ENCODE assay signal across 8 cellular contexts in the genomic region with DNA sequence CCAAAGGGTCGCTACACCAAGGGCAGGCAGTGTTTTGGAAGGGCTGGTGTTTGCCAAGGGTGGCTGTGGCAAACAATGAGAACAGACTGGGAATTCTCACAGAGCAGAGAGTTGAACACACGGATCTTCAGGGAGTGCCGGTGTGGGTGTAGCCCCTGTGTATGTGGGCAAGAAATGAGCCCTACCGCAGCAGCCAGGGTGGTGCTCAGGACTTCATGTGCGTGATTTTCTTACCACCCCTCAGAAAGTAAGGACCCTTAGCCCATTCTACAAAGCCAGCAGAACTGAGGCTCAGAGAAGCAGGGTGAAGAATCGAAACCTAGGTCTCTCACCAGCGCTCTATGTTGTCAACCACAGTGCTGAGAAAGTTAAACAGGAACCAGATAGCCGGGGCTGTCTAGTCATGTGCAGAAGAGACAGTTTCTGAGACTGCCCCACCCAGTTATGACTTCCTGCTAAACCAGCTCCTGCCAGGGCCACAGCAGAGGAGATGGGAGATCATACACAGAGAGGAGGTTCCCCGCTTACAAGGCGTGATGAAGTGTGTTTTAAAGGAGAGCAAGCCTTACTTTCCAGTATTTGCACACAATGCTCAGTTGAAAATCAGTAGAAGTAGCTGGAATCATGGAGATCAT. TPM values are rescaled to one million over a fixed set of nuclear protein-coding genes. Genes with fewer than 3 reads are reported as not detected.
A peak's percentile ranks its signal among the peaks of the same experiment; 100 is the strongest.
DNase-seq lines count a peak whose midpoint lies in the region; ATAC-seq and TF ChIP-seq lines count a peak whose summit lies in the region.

No MANE protein-coding gene starts in this region.

- H3K4me1 Mint-ChIP-seq in glutamatergic neuron (ENCODE audit: low read depth, unreplicated experiment), result no peaks in the 10 kb centered on the region

- ATAC-seq in GM19351 (IDR thresholded peaks at IDR 0.05; ENCODE audit: unreplicated experiment) (peak; percentile 99), HG03457 (IDR thresholded peaks at IDR 0.05; ENCODE audit: unreplicated experiment) (peak; percentile 97)

- no peaks in the 10 kb centered on the region for H3K36me3 Mint-ChIP-seq in glutamatergic neuron (ENCODE audit: unreplicated experiment)

- H3K4me1 ChIP-seq in breast epithelium (no peaks in the 10 kb centered on the region), mucosa of rectum (ENCODE audit: control insufficient read depth in 2 of 2, insufficient read depth in 2 of 2, low read length in 2 of 2) (peaks cover 22 to 25% of the 10 kb centered on the region in 2 donors), subcutaneous abdominal adipose tissue (ENCODE audit: control insufficient read depth in 5 of 5, insufficient read depth in 5 of 5, low read length in 5 of 5) (peaks cover 0 to 12% (median 0%) of the 10 kb centered on the region in 5 donors)

- no peak for TF ChIP-seq CTCF in breast epithelium (IDR thresholded peaks at IDR 0.05)
- TF ChIP-seq CTCF in glutamatergic neuron (IDR thresholded peaks at IDR 0.05; ENCODE audit: partially characterized antibody, unreplicated experiment), result no peak

- peaks cover 3% of the 10 kb centered on the region for H3K9me3 Mint-ChIP-seq in glutamatergic neuron (ENCODE audit: unreplicated experiment)

- no peaks in the 10 kb centered on the region for H3K27me3 ChIP-seq in breast epithelium
- H3K27me3 ChIP-seq in mucosa of rectum (ENCODE audit: control insufficient read depth in 2 of 2, insufficient read depth in 2 of 2, low read length in 2 of 2), result no peaks in the 10 kb centered on the region
- no peaks in the 10 kb centered on the region for H3K27me3 ChIP-seq in subcutaneous abdominal adipose tissue (ENCODE audit: control insufficient read depth in 5 of 5, insufficient read depth in 4 of 5, low read length in 5 of 5)

- peaks cover 2% of the 10 kb centered on the region for H3K27me3 Mint-ChIP-seq in glutamatergic neuron (ENCODE audit: unreplicated experiment)

- H3K27ac Mint-ChIP-seq in glutamatergic neuron (ENCODE audit: unreplicated experiment), result no peak overlapping the region

- intact Hi-C loops in breast epithelium (cut with DNase I; ENCODE audit: low total_unique reads), result no loop called here

- H3K36me3 ChIP-seq in breast epithelium, result no peaks in the 10 kb centered on the region
- H3K36me3 ChIP-seq in mucosa of rectum (ENCODE audit: control insufficient read depth in 2 of 2, insufficient read depth in 2 of 2, low read length in 2 of 2), result peaks cover 8 to 11% of the 10 kb centered on the region in 2 donors
- H3K36me3 ChIP-seq in subcutaneous abdominal adipose tissue (ENCODE audit: control insufficient read depth in 5 of 5, insufficient read depth in 5 of 5, low read length in 5 of 5), result peaks cover 0 to 9% (median 4%) of the 10 kb centered on the region in 5 donors

- H3K4me3 ChIP-seq in breast epithelium (peak overlapping the region; percentile 18 to 28 (median 27)), mucosa of rectum (ENCODE audit: low read length in 2 of 2) (peak overlapping the region; percentile 54 to 78), subcutaneous abdominal adipose tissue (ENCODE audit: low read depth in 1 of 5, low read length in 5 of 5) (peak overlapping the region in 4 of 5 donors; percentile 39 to 54 (median 46))

- H3K9ac ChIP-seq in mucosa of rectum (ENCODE audit: low read depth in 1 of 2, low read length in 2 of 2) (peak overlapping the region; percentile 62 to 82), subcutaneous abdominal adipose tissue (ENCODE audit: low read length in 5 of 5) (peak overlapping the region in 1 of 5 donors; percentile 43)

- no peaks in the 10 kb centered on the region for H3K9me3 ChIP-seq in breast epithelium
- H3K9me3 ChIP-seq in mucosa of rectum (ENCODE audit: control insufficient read depth in 2 of 2, low read length in 2 of 2), result no peaks in the 10 kb centered on the region
- no peaks in the 10 kb centered on the region for H3K9me3 ChIP-seq in subcutaneous abdominal adipose tissue (ENCODE audit: control insufficient read depth in 5 of 5, low read length in 5 of 5)

- no peak for TF ChIP-seq POLR2A in breast epithelium (IDR thresholded peaks at IDR 0.05)

- no peak overlapping the region for H3K4me3 Mint-ChIP-seq in glutamatergic neuron (ENCODE audit: unreplicated experiment)

- DNase-seq in AML-193 (lab: John Stamatoyannopoulos, UW) (peak; percentile 79 to 80), T-helper 22 cell (ENCODE audit: low read depth) (peak; percentile 64), breast epithelium (ENCODE audit: low spot score in 2 of 2) (peak; percentile 59 to 76), glutamatergic neuron (no peak)

- H3K27ac ChIP-seq in breast epithelium (peak overlapping the region; percentile 68 to 90), mucosa of rectum (ENCODE audit: low read depth in 2 of 2, low read length in 2 of 2) (peak overlapping the region; percentile 96), subcutaneous abdominal adipose tissue (ENCODE audit: low read depth, low read length) (no peak overlapping the region)

RNA-seq across cellular contexts. Expression of a gene that starts 21.9 kb away (rescaled TPM):
- total RNA-seq in breast epithelium (10 to 100 TPM; 38.9 to 62.8 (median 54.7) TPM), glutamatergic neuron (ENCODE audit: unreplicated experiment) (34.7 TPM)
